Comparison of ENCODE assay signal across 1 cellular context in genomic region chr5:172452398-172453205, GRCh38.
TF ChIP-seq lines count a peak whose summit lies in the region.

No MANE protein-coding gene starts in this region.

TF ChIP-seq in GM12878, 131 proteins besides CTCF, POLR2A, EP300 and RAD21 (continued from another document):
- no peak for TF ChIP-seq TARDBP (IDR thresholded peaks at IDR 0.05; ENCODE audit: borderline replicate concordance)
- TF ChIP-seq MYC (IDR thresholded peaks at IDR 0.05; ENCODE audit: insufficient read depth, insufficient read length, insufficient replicate concordance, low read length, severe bottlenecking): no peak
- TF ChIP-seq ATF3 (IDR thresholded peaks at IDR 0.05; ENCODE audit: borderline replicate concordance, extremely low read depth, low read depth, low read length): no peak
- TF ChIP-seq SMAD5 (IDR thresholded peaks at IDR 0.05; ENCODE audit: low read depth): no peak
- no peak for TF ChIP-seq PAX8 (IDR thresholded peaks at IDR 0.05)
- TF ChIP-seq ATF2 (IDR thresholded peaks at IDR 0.05; ENCODE audit: low read length): no peak
- no peak for TF ChIP-seq SKIL (IDR thresholded peaks at IDR 0.05; ENCODE audit: low read depth, poor library complexity, severe bottlenecking)
